8 cellular contexts compared by ENCODE assay signal in genomic region chr6:37500294-37500608, GRCh38. TPM values are rescaled to one million over a fixed set of nuclear protein-coding genes. Genes with fewer than 3 reads are reported as not detected.
DNase-seq lines count a peak whose midpoint lies in the region; ATAC-seq and TF ChIP-seq lines count a peak whose summit lies in the region.

No MANE protein-coding gene starts in this region.

- H3K27ac ChIP-seq in ascending aorta (no peak overlapping the region), lower lobe of right lung (no peak overlapping the region), tibial nerve (no peak overlapping the region)

- TF ChIP-seq POLR2A in tibial nerve (IDR thresholded peaks at IDR 0.05): no peak

- intact Hi-C loops in ascending aorta (cut with DNase I): loop anchor here (5.0 kb wide), 1 partner anchor 68 kb away; the partner anchor contains the start of gene CMTR1
- intact Hi-C loops in lower lobe of right lung (cut with DNase I): no loop called here

- H3K9me3 Mint-ChIP-seq in activated naive CD4-positive, alpha-beta T cell treated with anti-CD3 and anti-CD28 coated beads, Interleukin-2, amount 10 ng/mL, durations not matched to agents 7 days and 5 days: no peaks in the 10 kb centered on the region

- H3K4me3 ChIP-seq in ascending aorta (peak overlapping the region; percentile 82 to 91), lower lobe of right lung (peak overlapping the region; percentile 69), tibial nerve (peak overlapping the region in 3 of 4 donors; percentile 61 to 76 (median 72))

- H3K4me3 Mint-ChIP-seq in activated naive CD4-positive, alpha-beta T cell treated with anti-CD3 and anti-CD28 coated beads, Interleukin-2, amount 10 ng/mL, durations not matched to agents 7 days and 5 days: peak overlapping the region; percentile 97

- TF ChIP-seq CTCF in ascending aorta (IDR thresholded peaks at IDR 0.05) (no peak), lower lobe of right lung (IDR thresholded peaks at IDR 0.05) (no peak), tibial nerve (IDR thresholded peaks at IDR 0.05) (no peak)

- WGBS in tibial nerve, 2 donors: 63 to 67% methylated on average over 4 of the region's 4 CpGs

- CTCF ChIA-PET in activated naive CD4-positive, alpha-beta T cell treated with anti-CD3 and anti-CD28 coated beads, Interleukin-2, amount 10 ng/mL, durations not matched to agents 7 days and 5 days (lab: Charles Lee): interaction anchor here (1.0 to 6.4 kb wide), 4 partner anchors 17 to 66 kb away, joined by 3 to 34 read pairs (median 4); no protein-coding TSS in a partner anchor

- H3K27me3 Mint-ChIP-seq in activated naive CD4-positive, alpha-beta T cell treated with anti-CD3 and anti-CD28 coated beads, Interleukin-2, amount 10 ng/mL, durations not matched to agents 7 days and 5 days: no peaks in the 10 kb centered on the region

- ATAC-seq in lower lobe of right lung (no peak), HG02885 (IDR thresholded peaks at IDR 0.05; ENCODE audit: poor library complexity, unreplicated experiment) (no peak), HG02938 (IDR thresholded peaks at IDR 0.05; ENCODE audit: unreplicated experiment) (no peak)

- DNase-seq in activated naive CD4-positive, alpha-beta T cell treated with anti-CD3 and anti-CD28 coated beads, Interleukin-2, amount 10 ng/mL, durations not matched to agents 7 days and 5 days: no peak
- DNase-seq in activated naive CD4-positive, alpha-beta T cell treated with anti-CD3 and anti-CD28 coated beads, Interleukin-2, amount 50 U/mL, for 16 hours: no peak
- DNase-seq in ascending aorta (ENCODE audit: low spot score in 2 of 2) (no peak), lower lobe of right lung (no peak), tibial nerve (ENCODE audit: low spot score in 2 of 2) (no peak), NCI-H187 (lab: John Stamatoyannopoulos, UW) (no peak)

- peaks cover 72% of the 10 kb centered on the region for H3K4me1 Mint-ChIP-seq in activated naive CD4-positive, alpha-beta T cell treated with anti-CD3 and anti-CD28 coated beads, Interleukin-2, amount 10 ng/mL, durations not matched to agents 7 days and 5 days

- no peaks in the 10 kb centered on the region for H3K9me3 ChIP-seq in ascending aorta
- H3K9me3 ChIP-seq in lower lobe of right lung: no peaks in the 10 kb centered on the region
- H3K9me3 ChIP-seq in tibial nerve: no peaks in the 10 kb centered on the region

- H3K27ac Mint-ChIP-seq in activated naive CD4-positive, alpha-beta T cell treated with anti-CD3 and anti-CD28 coated beads, Interleukin-2, amount 10 ng/mL, durations not matched to agents 7 days and 5 days: peak overlapping the region; percentile 93

- TF ChIP-seq EP300 in tibial nerve (IDR thresholded peaks at IDR 0.05): no peak

- H3K36me3 ChIP-seq in ascending aorta (no peaks in the 10 kb centered on the region), lower lobe of right lung (no peaks in the 10 kb centered on the region), tibial nerve (no peaks in the 10 kb centered on the region)

- peaks cover 4% of the 10 kb centered on the region for H3K36me3 Mint-ChIP-seq in activated naive CD4-positive, alpha-beta T cell treated with anti-CD3 and anti-CD28 coated beads, Interleukin-2, amount 10 ng/mL, durations not matched to agents 7 days and 5 days

- H3K27me3 ChIP-seq in ascending aorta: no peaks in the 10 kb centered on the region
- no peaks in the 10 kb centered on the region for H3K27me3 ChIP-seq in lower lobe of right lung (ENCODE audit: low read depth)
- H3K27me3 ChIP-seq in tibial nerve: no peaks in the 10 kb centered on the region

- H3K4me1 ChIP-seq in ascending aorta (no peaks in the 10 kb centered on the region), lower lobe of right lung (peaks cover 15% of the 10 kb centered on the region), tibial nerve (peaks cover 0 to 7% (median 4%) of the 10 kb centered on the region in 4 donors)

RNA-seq across cellular contexts. Expression of gene CCDC167, which starts 0.6 kb away (rescaled TPM):
- 28.4 TPM for total RNA-seq in ascending aorta
- total RNA-seq in lower lobe of right lung: 12.7 TPM
- 10 to 100 TPM in 3 of 4 donors, 1 to 10 TPM in 1; 9.4 to 50.7 (median 25.8) TPM for total RNA-seq in tibial nerve
